8 cellular contexts compared by ENCODE assay signal in the genomic region with DNA sequence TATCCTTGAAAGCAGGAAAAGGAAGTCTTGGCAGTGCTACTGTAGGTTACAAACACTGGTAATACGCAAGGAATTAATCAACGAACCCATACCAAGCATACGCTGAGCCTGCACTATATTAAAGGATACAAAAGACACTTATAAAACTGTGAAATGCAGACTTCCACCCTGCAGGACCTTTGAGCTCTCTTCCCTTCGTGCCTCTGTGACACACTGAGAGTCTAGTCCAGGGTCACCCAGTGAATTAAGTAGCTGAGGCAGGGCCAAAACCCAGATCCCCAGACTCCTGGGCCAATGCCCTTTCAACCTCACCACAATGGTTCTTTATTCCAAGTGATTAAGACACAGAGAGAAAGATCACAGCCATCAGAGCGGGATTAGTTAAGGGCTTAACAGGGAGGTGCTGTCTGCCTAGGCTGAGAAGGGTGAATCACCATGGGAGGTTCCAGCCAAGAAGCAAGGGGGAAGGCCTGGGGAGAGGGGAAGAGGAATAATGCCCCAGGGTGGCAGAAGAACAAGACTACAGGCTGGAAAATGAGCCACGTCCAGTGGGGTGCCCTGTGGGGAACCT. TPM values are rescaled to one million over a fixed set of nuclear protein-coding genes. Genes with fewer than 3 reads are reported as not detected.
A peak's percentile ranks its signal among the peaks of the same experiment; 100 is the strongest.
DNase-seq lines count a peak whose midpoint lies in the region; ATAC-seq and TF ChIP-seq lines count a peak whose summit lies in the region.

No MANE protein-coding gene starts in this region.

- H3K4me3 ChIP-seq in AG04449 (ENCODE audit: low read depth, low read length) (peak overlapping the region; percentile 50), HUES6 (ENCODE audit: low read depth, low read length) (peak overlapping the region; percentile 8; the same call in 1 of the 2 replicates), astrocyte of the spinal cord (ENCODE audit: low read depth, low read length) (peak overlapping the region; percentile 91), upper lobe of right lung (peak overlapping the region; percentile 9)

- no peak overlapping the region for H3K9ac ChIP-seq in HUES6 (ENCODE audit: low read length)

- H3K9me3 ChIP-seq in HUES6 (ENCODE audit: control insufficient read depth, insufficient read depth, low read depth, low read length) (no peaks in the 10 kb centered on the region), upper lobe of right lung (no peaks in the 10 kb centered on the region)

- CTCF ChIA-PET in AG04449 (lab: Yijun Ruan, JAX): interaction anchor here (0.9 to 1.4 kb wide), 3 partner anchors 32 to 700 kb away, joined by 4 read pairs; no protein-coding TSS in a partner anchor

- in situ Hi-C loops in astrocyte of the spinal cord (cut with HindIII; ENCODE audit: low sequenced_read_pairs): no loop called here

- H3K27ac ChIP-seq in HUES6 (ENCODE audit: low read depth, low read length) (no peak overlapping the region; the same call in 1 of the 2 replicates), upper lobe of right lung (peak overlapping the region; percentile 95)

- H3K36me3 ChIP-seq in HUES6 (ENCODE audit: control insufficient read depth, insufficient read depth, low read length) (peaks cover 51% of the 10 kb centered on the region; the same call in 1 of the 2 replicates), upper lobe of right lung (peaks cover 6% of the 10 kb centered on the region)

- peaks cover 65% of the 10 kb centered on the region for H3K4me1 ChIP-seq in HUES6 (ENCODE audit: control insufficient read depth, insufficient read depth, low read length)
- H3K4me1 ChIP-seq in upper lobe of right lung: peaks cover 81% of the 10 kb centered on the region

- intact Hi-C loops in left colon (cut with DNase I, micrococcal nuclease) (no loop called here), upper lobe of right lung (cut with DNase I) (no loop called here), posterior cingulate gyrus (cut with DNase I) (no loop called here)

- ATAC-seq in left colon: peak; percentile 58
- ATAC-seq in upper lobe of right lung: peak; percentile 69

- TF ChIP-seq CTCF in AG04449 (IDR thresholded peaks at IDR 0.05; ENCODE audit: insufficient read depth, low read length, missing control alignments): no peak
- TF ChIP-seq CTCF in astrocyte of the spinal cord (IDR thresholded peaks at IDR 0.05; ENCODE audit: low read depth, low read length): no peak
- no peak for TF ChIP-seq CTCF in upper lobe of right lung (IDR thresholded peaks at IDR 0.05)

- H3K27me3 ChIP-seq in HUES6 (ENCODE audit: control insufficient read depth, insufficient read depth, low read length) (no peaks in the 10 kb centered on the region), upper lobe of right lung (no peaks in the 10 kb centered on the region)

- POLR2A ChIA-PET in AG04449 (lab: Yijun Ruan, JAX): interaction anchor here (1.0 to 6.1 kb wide), 5 partner anchors 9 to 74 kb away, joined by 3 to 40 read pairs (median 29); no protein-coding TSS in a partner anchor

- DNase-seq in AG04449 (ENCODE audit: low read depth, low spot score): no peak
- peak; percentile 88 for DNase-seq in astrocyte of the spinal cord (ENCODE audit: low read depth, low spot score)
- peak; percentile 36 to 76 for DNase-seq in left colon
- DNase-seq in upper lobe of right lung: no peak
- no peak for DNase-seq in putamen (ENCODE audit: low spot score)
- no peak for DNase-seq in 8988T
- no peak for DNase-seq in posterior cingulate gyrus

RNA-seq across cellular contexts. Expression of gene ANXA2, which starts 6.8 kb away (rescaled TPM):
- 100 to 1,000 TPM; 815 to 870 TPM for total RNA-seq in left colon
- 818 TPM for total RNA-seq in upper lobe of right lung

Comparison
In these comparisons a context has a peak if more than half of its experiments do, and no peak if none do; other contexts are left out.
1. DNase-seq: peak in astrocyte of the spinal cord (single experiment) and left colon (2 of 2); none in AG04449 (single experiment), upper lobe of right lung (single experiment), putamen (single experiment), 8988T (single experiment) and posterior cingulate gyrus (0 of 10).
2. H3K4me3 ChIP-seq: peak in every context shown above with its lines; median percentile 91 in astrocyte of the spinal cord; 50 in AG04449; 9 in upper lobe of right lung; 8 in HUES6.